1 cellular context compared by ENCODE assay signal in genomic region chr18:54802178-54802577, GRCh38.
TF ChIP-seq lines count a peak whose summit lies in the region.

No MANE protein-coding gene starts in this region.

TF ChIP-seq in HepG2, 621 proteins besides CTCF, POLR2A, EP300 and RAD21 (continued from another document):
- TF ChIP-seq PAXIP1 (CRISPR knock-in tag; conservative IDR thresholded peaks at IDR 0.05) (no peak), ELF4 (CRISPR knock-in tag; IDR thresholded peaks at IDR 0.05; ENCODE audit: borderline replicate concordance) (no peak), MEIS2 (CRISPR knock-in tag; IDR thresholded peaks at IDR 0.05) (no peak), HMGXB4 (CRISPR knock-in tag; IDR thresholded peaks at IDR 0.05; ENCODE audit: borderline replicate concordance in 1 of 2, low read depth in 1 of 2) (no peak), CSRNP1 (CRISPR knock-in tag; IDR thresholded peaks at IDR 0.05) (no peak), DR1 (CRISPR knock-in tag; IDR thresholded peaks at IDR 0.05) (no peak), HNF4A (CRISPR knock-in tag; IDR thresholded peaks at IDR 0.05) (0 out of 2 replicates have a peak, but pooled peaks have one; percentile 19)
